ENCODE assay signal across 11 cellular contexts in genomic region chr17:14118951-14119350, GRCh38. TPM values are rescaled to one million over a fixed set of nuclear protein-coding genes. Genes with fewer than 3 reads are reported as not detected.
DNase-seq lines count a peak whose midpoint lies in the region; ATAC-seq lines count a peak whose summit lies in the region.
"Had no signal": no experiment of that assay in that cellular context is flagged by ENCODE, and none has a peak within 500 bp of the region (broad histone marks: within the 10 kb centered on the region; RNA-seq: fewer than 3 reads in every experiment).

No MANE protein-coding gene starts in this region.

- ATAC-seq in GM18511 (IDR thresholded peaks at IDR 0.05; ENCODE audit: unreplicated experiment) (peak; percentile 68), HG02678 (IDR thresholded peaks at IDR 0.05; ENCODE audit: unreplicated experiment) (peak; percentile 65)
- ATAC-seq: esophagus mucosa had no signal

- CTCF ChIA-PET in CD4-positive, alpha-beta memory T cell (lab: Charles Lee; ENCODE audit: partially characterized antibody): no interaction called here
- CTCF ChIA-PET in activated CD4-positive, alpha-beta memory T cell treated with anti-CD3 and anti-CD28 coated beads for 36 hours (lab: Charles Lee): interaction anchor here (1.3 to 1.6 kb wide), 2 partner anchors 84 to 179 kb away, joined by 6 read pairs; no protein-coding TSS in a partner anchor

- peaks cover 0 to 1% (median 0%) of the 10 kb centered on the region in 8 donors for H3K9me3 Mint-ChIP-seq in CD4-positive, alpha-beta memory T cell
- H3K9me3 Mint-ChIP-seq in activated CD4-positive, alpha-beta memory T cell treated with anti-CD3 and anti-CD28 coated beads for 36 hours: peaks cover 18% of the 10 kb centered on the region

- no peak overlapping the region for H3K27ac ChIP-seq in CD4-positive, alpha-beta memory T cell (ENCODE audit: low read depth, low read length)

- no peaks in the 10 kb centered on the region for H3K9me3 ChIP-seq in CD4-positive, alpha-beta memory T cell (ENCODE audit: control insufficient read depth in 1 of 2, low read length in 2 of 2)

- peak overlapping the region in 3 of 8 donors; percentile 4 to 29 (median 22) for H3K4me3 Mint-ChIP-seq in CD4-positive, alpha-beta memory T cell
- peak overlapping the region; percentile 30 for H3K4me3 Mint-ChIP-seq in activated CD4-positive, alpha-beta memory T cell treated with anti-CD3 and anti-CD28 coated beads for 36 hours
- H3K4me3 Mint-ChIP-seq: B cell had no signal

- no peak overlapping the region for H3K4me3 ChIP-seq in CD4-positive, alpha-beta memory T cell (ENCODE audit: low read length in 2 of 2)

- peaks cover 53 to 84% (median 63%) of the 10 kb centered on the region in 4 donors for H3K4me1 Mint-ChIP-seq in CD4-positive, alpha-beta memory T cell
- peaks cover 89% of the 10 kb centered on the region for H3K4me1 Mint-ChIP-seq in activated CD4-positive, alpha-beta memory T cell treated with anti-CD3 and anti-CD28 coated beads for 36 hours (ENCODE audit: low read depth)

- H3K27me3 ChIP-seq in CD4-positive, alpha-beta memory T cell (ENCODE audit: insufficient read depth, low read length): no peaks in the 10 kb centered on the region

- H3K36me3 ChIP-seq in CD4-positive, alpha-beta memory T cell (ENCODE audit: insufficient read depth, low read length): no peaks in the 10 kb centered on the region

- intact Hi-C loops in CD4-positive, alpha-beta memory T cell (cut with micrococcal nuclease): no loop called here
- intact Hi-C loops in activated CD4-positive, alpha-beta memory T cell treated with anti-CD3 and anti-CD28 coated beads for 36 hours (cut with micrococcal nuclease): loop anchor here (1.0 to 10.0 kb wide), 8 partner anchors 17 to 306 kb away; partner anchors contain the start of genes COX10 and HS3ST3B1

- no peaks in the 10 kb centered on the region for H3K27me3 Mint-ChIP-seq in CD4-positive, alpha-beta memory T cell
- H3K27me3 Mint-ChIP-seq in activated CD4-positive, alpha-beta memory T cell treated with anti-CD3 and anti-CD28 coated beads for 36 hours: no peaks in the 10 kb centered on the region
- H3K27me3 Mint-ChIP-seq: B cell had no signal

- H3K36me3 Mint-ChIP-seq in CD4-positive, alpha-beta memory T cell: peaks cover 0 to 8% of the 10 kb centered on the region in 2 donors
- H3K36me3 Mint-ChIP-seq in activated CD4-positive, alpha-beta memory T cell treated with anti-CD3 and anti-CD28 coated beads for 36 hours: peaks cover 42% of the 10 kb centered on the region

- DNase-seq in CD4-positive, alpha-beta memory T cell: peak in 4 of 5 donors; percentile 7 to 38 (median 9)
- no peak for DNase-seq in activated CD4-positive, alpha-beta memory T cell treated with anti-CD3 and anti-CD28 coated beads for 36 hours
- DNase-seq in NK-92 (lab: John Stamatoyannopoulos, UW; ENCODE audit: unreplicated experiment) (no peak), DMS 273 (lab: John Stamatoyannopoulos, UW; ENCODE audit: unreplicated experiment) (no peak), hypothalamus (lab: John Stamatoyannopoulos, UW) (no peak), A172 (ENCODE audit: low spot score) (no peak)
- DNase-seq: mesendoderm had no signal

- POLR2A ChIA-PET in CD4-positive, alpha-beta memory T cell (lab: Charles Lee; ENCODE audit: partially characterized antibody): no interaction called here
- POLR2A ChIA-PET in activated CD4-positive, alpha-beta memory T cell treated with anti-CD3 and anti-CD28 coated beads for 36 hours (lab: Charles Lee): interaction anchor here (0.6 to 1.0 kb wide), 2 partner anchors 16 to 181 kb away, joined by 3 read pairs; no protein-coding TSS in a partner anchor

- H3K27ac Mint-ChIP-seq in CD4-positive, alpha-beta memory T cell: peak overlapping the region in 6 of 7 donors; percentile 41 to 91 (median 62)
- peak overlapping the region; percentile 96 for H3K27ac Mint-ChIP-seq in activated CD4-positive, alpha-beta memory T cell treated with anti-CD3 and anti-CD28 coated beads for 36 hours
- H3K27ac Mint-ChIP-seq: B cell had no signal

- H3K4me1 ChIP-seq in CD4-positive, alpha-beta memory T cell (ENCODE audit: insufficient read depth, low read length): peaks cover 66% of the 10 kb centered on the region

RNA-seq across cellular contexts. Expression of gene COX10, which starts 49.6 kb away (rescaled TPM):
- 10 to 100 TPM; 16.9 to 17.6 TPM for total RNA-seq in CD4-positive, alpha-beta memory T cell
- 10 to 100 TPM; 23.2 to 34.8 TPM for polyA plus RNA-seq in CD4-positive, alpha-beta memory T cell
- 10 to 100 TPM; 22.9 to 23.6 TPM for total RNA-seq in activated CD4-positive, alpha-beta memory T cell treated with anti-CD3 and anti-CD28 coated beads for 36 hours
- 18.2 and 31.0 TPM in 2 replicates for total RNA-seq in A172 (2014; rRNA removed; shearing (Covaris generic))

Comparison
In these comparisons a context has a peak if more than half of its experiments do, and no peak if none do; other contexts are left out.
1. DNase-seq: peak in CD4-positive, alpha-beta memory T cell (4 of 5); none in activated CD4-positive, alpha-beta memory T cell treated with anti-CD3 and anti-CD28 coated beads for 36 hours (single experiment), NK-92 (single experiment), DMS 273 (single experiment), hypothalamus (0 of 51) and A172 (single experiment).